In genomic region chr11:96242191-96242845, GRCh38 we compare ENCODE assay signal across 8 cellular contexts.
DNase-seq lines count a peak whose midpoint lies in the region; ATAC-seq and TF ChIP-seq lines count a peak whose summit lies in the region.

No MANE protein-coding gene starts in this region.

- H3K27ac Mint-ChIP-seq in HFFc6 (peak overlapping the region; percentile 72), T-cell (peak overlapping the region; percentile 47 to 98)

- CTCF ChIA-PET in T-cell (lab: Charles Lee) = interaction anchor here (0.6 to 4.3 kb wide), 6 partner anchors 13 to 186 kb away, joined by 3 to 36 read pairs (median 4); partner anchors contain the start of gene MAML2 (in 2 of the 2)
- CTCF ChIA-PET in RWPE1 (lab: Yijun Ruan, JAX) = interaction anchor here (0.7 to 0.9 kb wide), 2 partner anchors 109 to 187 kb away, joined by 3 to 4 read pairs; no protein-coding TSS in a partner anchor

- H3K36me3 Mint-ChIP-seq in HFFc6 (ENCODE audit: low read depth) (peaks cover 5% of the 10 kb centered on the region), T-cell (no peaks in the 10 kb centered on the region)

- ATAC-seq in T-cell (replicated peaks in 1 of 4) = no peak
- no peak for ATAC-seq in HG03045 (IDR thresholded peaks at IDR 0.05; ENCODE audit: unreplicated experiment)
- no peak for ATAC-seq in activated CD4-positive, CD25-positive, alpha-beta regulatory T cell treated with anti-CD3 and anti-CD28 coated beads, Interleukin-2, amount 50 U/mL, for 24 hours

- DNase-seq in HFFc6 = no peak
- DNase-seq in T-cell = no peak
- peak; percentile 84 for DNase-seq in fibroblast of villous mesenchyme (ENCODE audit: low read depth)
- DNase-seq in RWPE1 (ENCODE audit: low spot score) = no peak
- DNase-seq in superior temporal gyrus (ENCODE audit: extremely low spot score) = no peak

- H3K27me3 Mint-ChIP-seq in HFFc6 (ENCODE audit: insufficient read depth) = peaks cover 4% of the 10 kb centered on the region; the same call in 1 of the 2 replicates
- no peaks in the 10 kb centered on the region for H3K27me3 Mint-ChIP-seq in T-cell

- POLR2A ChIA-PET in T-cell (lab: Charles Lee) = interaction anchor here (0.6 to 1.5 kb wide), 6 partner anchors 13 to 101 kb away, joined by 3 to 6 read pairs (median 4); partner anchors contain the start of gene MAML2 (in 1 of the 2)
- POLR2A ChIA-PET in RWPE1 (lab: Yijun Ruan, JAX; ENCODE audit: low non-redundant PET) = no interaction called here

- TF ChIP-seq CTCF in HFFc6 (IDR thresholded peaks at IDR 0.05) (no peak), fibroblast of villous mesenchyme (IDR thresholded peaks at IDR 0.05; ENCODE audit: insufficient read depth, low read depth, low read length) (no peak), RWPE1 (conservative IDR thresholded peaks at IDR 0.05; ENCODE audit: low read depth) (no peak)

- peak overlapping the region; percentile 90 for H3K4me3 Mint-ChIP-seq in HFFc6
- H3K4me3 Mint-ChIP-seq in T-cell = peak overlapping the region; percentile 34 to 79 (median 44)

- peak overlapping the region; percentile 38 for H3K4me3 ChIP-seq in fibroblast of villous mesenchyme (ENCODE audit: low read depth, low read length)
- peak overlapping the region in 1 of 7 experiments; percentile 22 for H3K4me3 ChIP-seq in skin epidermis

- H3K4me1 Mint-ChIP-seq in HFFc6 (ENCODE audit: low read depth) (peaks cover 55% of the 10 kb centered on the region), T-cell (peaks cover 54 to 58% (median 55%) of the 10 kb centered on the region in 3 donors)

- H3K27ac ChIP-seq in skin epidermis (peak overlapping the region in 17 of 21 experiments; percentile 18 to 86 (median 80)), RWPE1 (no peak overlapping the region)

- H3K9me3 Mint-ChIP-seq in HFFc6 (no peaks in the 10 kb centered on the region), T-cell (no peaks in the 10 kb centered on the region)
